20 cellular contexts compared by ENCODE assay signal in genomic region chr2:152446213-152446612, GRCh38.
DNase-seq lines count a peak whose midpoint lies in the region; ATAC-seq and TF ChIP-seq lines count a peak whose summit lies in the region.
"Had no signal": no experiment of that assay in that cellular context is flagged by ENCODE, and none has a peak within 500 bp of the region (broad histone marks: within the 10 kb centered on the region; RNA-seq: fewer than 3 reads in every experiment).

No MANE protein-coding gene starts in this region.

- 69% methylated on average over 1 of the region's 1 CpG for WGBS in smooth muscle cell (ENCODE audit: low lambda C conversion rate)
- no CpG with 5 or more reads among the region's 1 CpG for WGBS in neuronal stem cell (ENCODE audit: extremely low coverage in 2 of 2, insufficient read length in 2 of 2, insufficient replicate concordance in 1 of 2), 2 donors

- peak overlapping the region; percentile 15 to 69 (median 65); a peak in 21 of 22 replicates for H3K27ac ChIP-seq in BLaER1 treated with 17β-estradiol and CSF1 and Interleukin-3, amounts not matched to agents 10 nM and 100 nM
- peak overlapping the region; percentile 34 for H3K27ac ChIP-seq in SJSA1
- peak overlapping the region; percentile 71 for H3K27ac ChIP-seq in epithelial cell of prostate
- peak overlapping the region; percentile 79 for H3K27ac ChIP-seq in smooth muscle cell (ENCODE audit: low read depth)
- no peak overlapping the region for H3K27ac ChIP-seq in neuronal stem cell (replicated peaks; ENCODE audit: low read length)
- H3K27ac ChIP-seq: VCaP had no signal

- no peaks in the 10 kb centered on the region for H3K27me3 ChIP-seq in BLaER1 treated with 17β-estradiol and CSF1 and Interleukin-3, amounts not matched to agents 10 nM and 100 nM
- H3K27me3 ChIP-seq in SJSA1 (replicated peaks) (no peaks in the 10 kb centered on the region), smooth muscle cell (ENCODE audit: low read depth) (no peaks in the 10 kb centered on the region), neuronal stem cell (ENCODE audit: control insufficient read depth in 3 of 3, insufficient read depth in 3 of 3, low read depth in 1 of 3, low read length in 3 of 3) (no peaks in the 10 kb centered on the region)

- H3K9me3 ChIP-seq in BLaER1 treated with 17β-estradiol and CSF1 and Interleukin-3, amounts not matched to agents 10 nM and 100 nM (replicated peaks in 1 of 11), result peaks cover 0 to 9% (median 0%) of the 10 kb centered on the region in 11 experiments; a peak in 3 of 22 replicates
- H3K9me3 ChIP-seq in SJSA1 (replicated peaks) (no peaks in the 10 kb centered on the region), smooth muscle cell (replicated peaks; ENCODE audit: low read depth) (no peaks in the 10 kb centered on the region), neuronal stem cell (replicated peaks in 1 of 2; ENCODE audit: control insufficient read depth in 2 of 2, insufficient read depth in 1 of 2, low read depth in 1 of 2, low read length in 2 of 2) (no peaks in the 10 kb centered on the region)

- H2AFZ ChIP-seq in smooth muscle cell (ENCODE audit: low read depth), result no peak overlapping the region
- H2AFZ ChIP-seq in neuronal stem cell (ENCODE audit: low read length), result no peak overlapping the region

- H3K18ac ChIP-seq in neuronal stem cell (ENCODE audit: low read length), result no peak overlapping the region

- no peak overlapping the region for H3K14ac ChIP-seq in neuronal stem cell (ENCODE audit: low read length)

- ATAC-seq in HG03159 (IDR thresholded peaks at IDR 0.05; ENCODE audit: unreplicated experiment), result no peak
- ATAC-seq: T-helper 17 cell had no signal

- peak overlapping the region; percentile 62 to 90 (median 74) for H3K4me2 ChIP-seq in BLaER1 treated with 17β-estradiol and CSF1 and Interleukin-3, amounts not matched to agents 10 nM and 100 nM
- H3K4me2 ChIP-seq in smooth muscle cell, result peak overlapping the region; percentile 75
- H3K4me2 ChIP-seq in neuronal stem cell (ENCODE audit: insufficient read depth, low read length, poor library complexity, severe bottlenecking), result no peak overlapping the region

- TF ChIP-seq CTCF in smooth muscle cell (IDR thresholded peaks at IDR 0.05; ENCODE audit: borderline replicate concordance, insufficient read depth, poor library complexity, severe bottlenecking), result no peak

- H3K4ac ChIP-seq in neuronal stem cell (ENCODE audit: low read length), result no peak overlapping the region

- peaks cover 79 to 99% (median 84%) of the 10 kb centered on the region in 10 experiments for H3K4me1 ChIP-seq in BLaER1 treated with 17β-estradiol and CSF1 and Interleukin-3, amounts not matched to agents 10 nM and 100 nM
- H3K4me1 ChIP-seq in SJSA1 (replicated peaks) (peaks cover 30% of the 10 kb centered on the region), smooth muscle cell (ENCODE audit: low read depth) (peaks cover 43% of the 10 kb centered on the region), neuronal stem cell (ENCODE audit: control insufficient read depth in 2 of 2, insufficient read depth in 1 of 2, low read depth in 1 of 2, low read length in 2 of 2) (peaks cover 9 to 19% of the 10 kb centered on the region in 2 donors)

- no peak overlapping the region for H3K23ac ChIP-seq in neuronal stem cell (ENCODE audit: low read depth, low read length, poor library complexity)

- no peak overlapping the region for H2AK5ac ChIP-seq in neuronal stem cell (ENCODE audit: low read depth, low read length)

- H4K8ac ChIP-seq in neuronal stem cell (ENCODE audit: low read depth, low read length), result no peak overlapping the region

- H3F3A ChIP-seq in smooth muscle cell (ENCODE audit: low read depth), result peaks cover 40% of the 10 kb centered on the region

- no peak for DNase-seq in SJSA1 (ENCODE audit: low read depth in 1 of 2, low spot score in 2 of 2)
- DNase-seq in epithelial cell of prostate (ENCODE audit: low read depth, low spot score), result no peak
- DNase-seq in smooth muscle cell (lab: John Stamatoyannopoulos, UW; ENCODE audit: unreplicated experiment), result no peak
- no peak for DNase-seq in neuronal stem cell (ENCODE audit: low spot score)
- DNase-seq in NCI-H2029 (lab: John Stamatoyannopoulos, UW), result no peak
- DNase-seq in central memory CD4-positive, alpha-beta T cell, result no peak
- DNase-seq: activated gamma-delta T cell; COR-L47; naive B cell; NCI-H1092 treated with DMSO at 0.1 percent for 48 hours; NCI-H2171 treated with DMSO at 0.1 percent for 48 hours; NCI-H748 treated with DMSO at 0.1 percent for 48 hours; posterior cingulate gyrus; SIG-M5; small intestine; stimulated activated CD4-positive, alpha-beta T cell treated with anti-CD3 and anti-CD28 coated beads, Interleukin-4, amount 100 ng/mL, for 4 hours; T-helper 17 cell had no signal

- H4K91ac ChIP-seq in neuronal stem cell (ENCODE audit: low read depth, low read length, poor library complexity), result no peak overlapping the region

- H4K20me1 ChIP-seq in BLaER1 treated with 17β-estradiol and CSF1 and Interleukin-3, amounts not matched to agents 10 nM and 100 nM, result peaks cover 0 to 96% (median 30%) of the 10 kb centered on the region in 11 experiments; a peak in 14 of 22 replicates
- H4K20me1 ChIP-seq in smooth muscle cell (ENCODE audit: low read depth), result peaks cover 54% of the 10 kb centered on the region

- H2BK120ac ChIP-seq in neuronal stem cell (ENCODE audit: low read depth, low read length), result no peak overlapping the region

- no peak overlapping the region for H2BK5ac ChIP-seq in neuronal stem cell (ENCODE audit: low read length)

- no peak overlapping the region for H2BK12ac ChIP-seq in neuronal stem cell (ENCODE audit: low read length)

- H3K79me2 ChIP-seq in smooth muscle cell (ENCODE audit: low read depth), result peaks cover 68% of the 10 kb centered on the region

- H3K79me1 ChIP-seq in neuronal stem cell (ENCODE audit: low read depth, low read length), result no peaks in the 10 kb centered on the region

- H2BK15ac ChIP-seq in neuronal stem cell (ENCODE audit: low read length), result no peak overlapping the region

- H3K9ac ChIP-seq in BLaER1 treated with 17β-estradiol and CSF1 and Interleukin-3, amounts not matched to agents 10 nM and 100 nM, result peak overlapping the region in 8 of 11 experiments; percentile 6 to 48 (median 29); a peak in 7 of 22 replicates
- H3K9ac ChIP-seq in smooth muscle cell (ENCODE audit: low read depth), result peak overlapping the region; percentile 20
- H3K9ac ChIP-seq in neuronal stem cell (ENCODE audit: low read depth, low read length, poor library complexity), result no peak overlapping the region

- peaks cover 6 to 44% (median 16%) of the 10 kb centered on the region in 11 experiments; a peak in 19 of 22 replicates for H3K36me3 ChIP-seq in BLaER1 treated with 17β-estradiol and CSF1 and Interleukin-3, amounts not matched to agents 10 nM and 100 nM
- no peaks in the 10 kb centered on the region for H3K36me3 ChIP-seq in SJSA1
- no peaks in the 10 kb centered on the region for H3K36me3 ChIP-seq in smooth muscle cell (ENCODE audit: low read depth)
- peaks cover 0 to 3% of the 10 kb centered on the region in 2 donors for H3K36me3 ChIP-seq in neuronal stem cell (replicated peaks in 1 of 2; ENCODE audit: control insufficient read depth in 2 of 2, insufficient read depth in 2 of 2, low read length in 2 of 2)

- no peak overlapping the region for H3K4me3 ChIP-seq in BLaER1 treated with 17β-estradiol and CSF1 and Interleukin-3, amounts not matched to agents 10 nM and 100 nM
- H3K4me3 ChIP-seq in SJSA1 (no peak overlapping the region), smooth muscle cell (no peak overlapping the region), neuronal stem cell (ENCODE audit: low read length in 2 of 2) (no peak overlapping the region)
